Comparison of ENCODE assay signal across 8 cellular contexts in the genomic region with DNA sequence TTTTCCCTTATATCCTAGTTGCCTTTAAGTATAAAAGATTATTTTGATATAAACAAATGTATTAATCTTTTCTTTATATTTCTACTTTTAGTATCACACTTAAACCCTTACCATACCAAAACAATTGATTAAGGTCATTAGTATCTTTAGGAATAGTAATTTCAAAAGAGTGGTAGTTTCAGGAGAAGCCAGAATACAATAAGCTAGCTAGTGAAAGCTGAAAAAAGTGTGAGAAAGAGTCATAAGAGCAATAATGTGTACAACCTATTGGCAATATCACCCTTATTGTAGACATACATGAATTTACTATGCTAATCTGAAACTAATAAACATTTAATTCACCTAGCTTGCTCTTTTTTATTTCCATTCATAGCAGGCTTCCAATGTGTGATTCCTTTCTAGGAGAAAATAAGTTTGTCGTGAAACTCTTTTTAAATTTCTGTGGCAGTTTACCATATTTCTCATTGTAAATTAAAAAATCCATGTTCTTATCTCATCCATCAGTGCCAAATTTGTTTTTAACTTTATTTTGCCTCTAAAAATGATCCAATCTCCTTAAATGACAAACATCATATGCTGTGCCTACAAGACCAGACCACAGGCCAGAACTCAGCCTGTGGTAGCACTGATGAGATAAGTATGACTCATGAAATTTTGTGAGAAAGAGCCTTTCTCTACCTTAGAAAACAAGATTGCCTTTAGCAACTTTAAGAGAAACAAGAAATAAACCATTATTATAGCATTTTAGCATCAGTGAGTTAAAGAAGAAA. TPM values are rescaled to one million over a fixed set of nuclear protein-coding genes. Genes with fewer than 3 reads are reported as not detected.
A peak's percentile ranks its signal among the peaks of the same experiment; 100 is the strongest.
DNase-seq lines count a peak whose midpoint lies in the region; ATAC-seq, FAIRE-seq and TF ChIP-seq lines count a peak whose summit lies in the region.

No MANE protein-coding gene starts in this region.

- H3K27ac ChIP-seq in A549 (peak overlapping the region in 1 of 2 experiments; percentile 59; a peak in 2 of 6 replicates), mammary epithelial cell (ENCODE audit: insufficient read depth, low read depth, low read length) (peak overlapping the region; percentile 47)

- H3K79me2 ChIP-seq in mammary epithelial cell (ENCODE audit: insufficient read depth, low read length): peaks cover 52% of the 10 kb centered on the region

- no TSS peak for BruUV-seq in mammary epithelial cell (replicated peaks; lab: Mats Ljungman, UMichigan)

- CTCF ChIA-PET in A549 (lab: Yijun Ruan, JAX): no interaction called here
- CTCF ChIA-PET in mammary epithelial cell (lab: Charles Lee; ENCODE audit: low non-redundant PET): no interaction called here

- H3K9me3 Mint-ChIP-seq in stimulated activated naive B cell treated with anti-CD40 and anti-IgM and Interleukin-4, amounts not matched to agents 10 μg/mL and 1 μg/mL and 100 μg/mL, for 72 hours: no peaks in the 10 kb centered on the region

- peaks cover 12 to 23% of the 10 kb centered on the region in 2 donors for H3K36me3 Mint-ChIP-seq in stimulated activated naive B cell treated with anti-CD40 and anti-IgM and Interleukin-4, amounts not matched to agents 10 μg/mL and 1 μg/mL and 100 μg/mL, for 72 hours

- H3K4me3 ChIP-seq in A549 (no peak overlapping the region), mammary epithelial cell (replicated peaks in 1 of 3; ENCODE audit: insufficient read depth in 1 of 3, low read depth in 2 of 3, low read length in 3 of 3) (no peak overlapping the region)

- dilution Hi-C loops in mammary epithelial cell (cut with HindIII; ENCODE audit: low sequenced_read_pairs): no loop called here

- H3K4me1 ChIP-seq in A549 (peaks cover 11% of the 10 kb centered on the region; the same call in 2 of the 3 replicates), mammary epithelial cell (ENCODE audit: insufficient read depth, low read length) (peaks cover 15% of the 10 kb centered on the region)

- H3K9me3 ChIP-seq in A549: no peaks in the 10 kb centered on the region
- no peaks in the 10 kb centered on the region for H3K9me3 ChIP-seq in mammary epithelial cell (replicated peaks; ENCODE audit: insufficient read depth, low read length)

- no peak overlapping the region for H3K9ac ChIP-seq in mammary epithelial cell (ENCODE audit: insufficient read depth, low read length)

- intact Hi-C loops in mammary epithelial cell (cut with micrococcal nuclease): no loop called here

- H3K4me1 Mint-ChIP-seq in stimulated activated naive B cell treated with anti-CD40 and anti-IgM and Interleukin-4, amounts not matched to agents 10 μg/mL and 1 μg/mL and 100 μg/mL, for 72 hours: peaks cover 5 to 28% of the 10 kb centered on the region in 2 donors

- no peak for TF ChIP-seq RAD21 in A549 (conservative IDR thresholded peaks at IDR 0.05 in 1 of 2, IDR thresholded peaks at IDR 0.05 in 1 of 2)

- H3K27me3 Mint-ChIP-seq in stimulated activated naive B cell treated with anti-CD40 and anti-IgM and Interleukin-4, amounts not matched to agents 10 μg/mL and 1 μg/mL and 100 μg/mL, for 72 hours: no peaks in the 10 kb centered on the region

- WGBS in A549 (ENCODE audit: missing lambda C conversion rate): 90% methylated on average over 1 of the region's 1 CpG
- 33% methylated on average over 1 of the region's 1 CpG for WGBS in mammary epithelial cell (ENCODE audit: low coverage, missing lambda C conversion rate)

- H2AFZ ChIP-seq in mammary epithelial cell (ENCODE audit: low read depth, low read length): no peak overlapping the region

- POLR2A ChIA-PET in A549 (lab: Yijun Ruan, JAX): no interaction called here

- H3K27me3 ChIP-seq in mammary epithelial cell (ENCODE audit: insufficient read depth, low read length): no peaks in the 10 kb centered on the region

- H3K36me3 ChIP-seq in mammary epithelial cell (ENCODE audit: insufficient read depth, low read length): peaks cover 5% of the 10 kb centered on the region

- H3K4me2 ChIP-seq in A549: 0 out of 3 replicates have a peak overlapping the region, but pooled peaks have one; percentile 9
- H3K4me2 ChIP-seq in mammary epithelial cell (ENCODE audit: insufficient read depth, low read depth, low read length): no peak overlapping the region

- no peak overlapping the region for H3K27ac Mint-ChIP-seq in stimulated activated naive B cell treated with anti-CD40 and anti-IgM and Interleukin-4, amounts not matched to agents 10 μg/mL and 1 μg/mL and 100 μg/mL, for 72 hours

- TF ChIP-seq CTCF in A549 (IDR thresholded peaks at IDR 0.05) (no peak), mammary epithelial cell (conservative IDR thresholded peaks at IDR 0.05 in 1 of 2, IDR thresholded peaks at IDR 0.05 in 1 of 2; ENCODE audit: extremely low read depth in 1 of 2, insufficient read depth in 1 of 2, low read depth in 1 of 2, low read length in 2 of 2) (no peak)

- FAIRE-seq in A549 (lab: Jason Lieb, UNC): no peak
- peak; percentile 70 for FAIRE-seq in GM19239 (lab: Jason Lieb, UNC)

- TF ChIP-seq POLR2A in A549 (IDR thresholded peaks at IDR 0.05; ENCODE audit: low read length): no peak

- TF ChIP-seq EP300 in A549 (IDR thresholded peaks at IDR 0.05): no peak

- no peaks in the 10 kb centered on the region for H4K20me1 ChIP-seq in mammary epithelial cell (ENCODE audit: insufficient read depth, low read length)

- H3K4me3 Mint-ChIP-seq in stimulated activated naive B cell treated with anti-CD40 and anti-IgM and Interleukin-4, amounts not matched to agents 10 μg/mL and 1 μg/mL and 100 μg/mL, for 72 hours: no peak overlapping the region

- DNase-seq in A549 (ENCODE audit: low read depth in 1 of 2, low spot score in 1 of 2) (peak; percentile 5 to 23), GM19239 (ENCODE audit: insufficient read length, low spot score) (no peak), mammary epithelial cell (peak; percentile 78), hypothalamus (lab: John Stamatoyannopoulos, UW) (no peak), T-helper 9 cell (no peak), ureter (ENCODE audit: low spot score) (no peak)
- no peak for DNase-seq in stimulated activated naive B cell treated with anti-CD40 and anti-IgM and Interleukin-4, amounts not matched to agents 10 μg/mL and 1 μg/mL and 100 μg/mL, for 72 hours

- in situ Hi-C loops in mammary epithelial cell (cut with MboI; ENCODE audit: low sequenced_read_pairs in 2 of 2): loop anchor here (25.0 kb wide), 1 partner anchor 433 kb away; a partner anchor contains a TSS

- ATAC-seq in A549 (peak in 1 of 2 experiments; percentile 53; a peak in 2 of 6 replicates), HG03558 (IDR thresholded peaks at IDR 0.05; ENCODE audit: extremely low read depth, unreplicated experiment) (peak; percentile 61)
- ATAC-seq in stimulated activated naive B cell treated with anti-CD40 and anti-IgM and Interleukin-4, amounts not matched to agents 10 μg/mL and 1 μg/mL and 100 μg/mL, for 72 hours (replicated peaks): peak; percentile 53 to 69

TF ChIP-seq in A549, 52 proteins besides CTCF, POLR2A, EP300 and RAD21:
- TF ChIP-seq SMC3 (IDR thresholded peaks at IDR 0.05) (no peak), TP53 (CRISPR knock-in tag; IDR thresholded peaks at IDR 0.05) (no peak), FOSL2 (IDR thresholded peaks at IDR 0.05) (no peak), FOSL2 (CRISPR knock-in tag; IDR thresholded peaks at IDR 0.05) (peak; percentile 47), HEYL (CRISPR knock-in tag; IDR thresholded peaks at IDR 0.05) (no peak), MAFK (IDR thresholded peaks at IDR 0.05; ENCODE audit: partially characterized antibody) (no peak), RNF2 (IDR thresholded peaks at IDR 0.05; ENCODE audit: borderline replicate concordance, low read depth) (no peak), GATA3 (IDR thresholded peaks at IDR 0.05; ENCODE audit: borderline replicate concordance) (no peak)
- TF ChIP-seq, protein P1, sequence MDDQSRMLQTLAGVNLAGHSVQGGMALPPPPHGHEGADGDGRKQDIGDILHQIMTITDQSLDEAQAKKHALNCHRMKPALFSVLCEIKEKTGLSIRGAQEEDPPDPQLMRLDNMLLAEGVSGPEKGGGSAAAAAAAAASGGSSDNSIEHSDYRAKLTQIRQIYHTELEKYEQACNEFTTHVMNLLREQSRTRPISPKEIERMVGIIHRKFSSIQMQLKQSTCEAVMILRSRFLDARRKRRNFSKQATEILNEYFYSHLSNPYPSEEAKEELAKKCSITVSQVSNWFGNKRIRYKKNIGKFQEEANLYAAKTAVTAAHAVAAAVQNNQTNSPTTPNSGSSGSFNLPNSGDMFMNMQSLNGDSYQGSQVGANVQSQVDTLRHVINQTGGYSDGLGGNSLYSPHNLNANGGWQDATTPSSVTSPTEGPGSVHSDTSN (IDR thresholded peaks at IDR 0.05): no peak

RNA-seq across cellular contexts. Expression of a gene that starts 8.1 kb away (rescaled TPM):
- polyA plus RNA-seq in A549 (2011; rRNA removed): 4.0 and 5.8 TPM in 2 replicates
- 0.69 and 0.73 TPM in 2 replicates for polyA plus RNA-seq in A549 (2012; cell fraction: cytosol; rRNA removed)
- polyA plus RNA-seq in A549 (2012; cell fraction: nucleus; rRNA removed): 1.1 and 1.4 TPM in 2 replicates
- polyA plus RNA-seq in A549 (2017; fragmentation: RNase III; extraction: RNeasy Plus Mini Kit Qiagen cat#74134 plus additional on column Dnase treatment): 3.2 to 3.6 TPM (median 3.2 TPM) in 3 replicates
- polyA minus RNA-seq in A549 (2011; rRNA and poly(A)+ RNA removed): 4.7 and 6.4 TPM in 2 replicates
- total RNA-seq in mammary epithelial cell: 10 to 100 TPM; 14.7 to 20.7 TPM
- polyA plus RNA-seq in mammary epithelial cell: 4.7 TPM
- 3.6 TPM for polyA minus RNA-seq in mammary epithelial cell
- total RNA-seq in ureter: 19.3 TPM

RNA-seq across cellular contexts. Expression of a gene that starts 16.1 kb away (rescaled TPM):
- polyA plus RNA-seq in A549 (2011; rRNA removed) (41.1 and 53.6 TPM in 2 replicates), A549 (2017; fragmentation: RNase III; extraction: RNeasy Plus Mini Kit Qiagen cat#74134 plus additional on column Dnase treatment) (18.1 to 20.2 TPM (median 18.8 TPM) in 3 replicates), mammary epithelial cell (13.0 TPM)
- 3.9 and 5.1 TPM in 2 replicates for polyA plus RNA-seq in A549 (2012; cell fraction: cytosol; rRNA removed)
- polyA plus RNA-seq in A549 (2012; cell fraction: nucleus; rRNA removed): 2.7 and 3.4 TPM in 2 replicates
- polyA minus RNA-seq in A549 (2011; rRNA and poly(A)+ RNA removed): 36.9 and 38.9 TPM in 2 replicates
- total RNA-seq in mammary epithelial cell (10 to 100 TPM; 29.4 to 30.2 TPM), ureter (79.2 TPM)
- 28.2 TPM for polyA minus RNA-seq in mammary epithelial cell

Comparison
In these comparisons a context has a peak if more than half of its experiments do, and no peak if none do; other contexts are left out.
1. DNase-seq: peak in A549 (2 of 2) and mammary epithelial cell (single experiment); none in GM19239 (single experiment), stimulated activated naive B cell treated with anti-CD40 and anti-IgM and Interleukin-4, amounts not matched to agents 10 μg/mL and 1 μg/mL and 100 μg/mL, for 72 hours (single experiment), hypothalamus (0 of 51), T-helper 9 cell (single experiment) and ureter (single experiment).